ENCODE assay signal across 8 cellular contexts in the genomic region with DNA sequence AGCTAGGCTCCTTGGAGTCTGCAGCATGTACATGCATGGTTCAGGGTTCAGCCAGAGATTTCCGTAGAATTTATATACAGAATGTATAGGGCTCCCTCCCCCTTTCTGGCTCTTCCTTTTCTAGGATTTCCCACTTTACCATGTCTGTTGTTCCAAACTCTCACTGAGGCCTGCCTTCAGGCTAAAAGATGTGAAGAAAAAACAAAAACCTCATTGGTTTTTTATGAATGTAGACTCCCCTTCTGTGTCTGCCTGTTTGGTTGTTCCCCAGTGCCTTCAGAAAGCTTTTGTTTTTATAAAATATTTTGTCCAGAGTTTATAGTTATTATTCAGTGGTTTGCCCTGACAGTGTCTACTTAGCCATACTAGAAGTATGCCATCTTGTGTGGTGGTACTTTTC. TPM values are rescaled to one million over a fixed set of nuclear protein-coding genes. Genes with fewer than 3 reads are reported as not detected.
DNase-seq lines count a peak whose midpoint lies in the region; ATAC-seq and TF ChIP-seq lines count a peak whose summit lies in the region.

No MANE protein-coding gene starts in this region.

- H3K9me2 ChIP-seq in GM23248 (ENCODE audit: insufficient read depth) = no peaks in the 10 kb centered on the region

- peak overlapping the region; percentile 99 for H3K27ac Mint-ChIP-seq in T-helper 17 cell

- H3K27me3 ChIP-seq in GM23248 (replicated peaks; ENCODE audit: insufficient read depth) = no peaks in the 10 kb centered on the region
- no peaks in the 10 kb centered on the region for H3K27me3 ChIP-seq in esophagus muscularis mucosa
- no peaks in the 10 kb centered on the region for H3K27me3 ChIP-seq in rectal smooth muscle tissue (ENCODE audit: control insufficient read depth, insufficient read depth, low read length)

- peak overlapping the region; percentile 96; the same call in 1 of the 2 replicates for H3K9ac ChIP-seq in GM23248
- no peak overlapping the region for H3K9ac ChIP-seq in rectal smooth muscle tissue (ENCODE audit: low read length)

- peaks cover 72% of the 10 kb centered on the region for H3K4me1 Mint-ChIP-seq in T-helper 17 cell

- no peak for TF ChIP-seq EP300 in esophagus muscularis mucosa (IDR thresholded peaks at IDR 0.05)

- H4K20me1 ChIP-seq in GM23248 (ENCODE audit: insufficient read depth) = peaks cover 30% of the 10 kb centered on the region; the same call in 1 of the 2 replicates

- in situ Hi-C loops in GM23248 (cut with MboI) = no loop called here

- intact Hi-C loops in esophagus muscularis mucosa (cut with DNase I) = no loop called here

- H3K4me1 ChIP-seq in GM23248 (ENCODE audit: insufficient read depth) (peaks cover 63% of the 10 kb centered on the region), esophagus muscularis mucosa (peaks cover 73 to 83% (median 83%) of the 10 kb centered on the region in 4 donors), rectal smooth muscle tissue (ENCODE audit: control insufficient read depth, insufficient read depth, low read length) (peaks cover 37% of the 10 kb centered on the region)

- H3K27ac ChIP-seq in GM23248 (0 out of 2 replicates have a peak overlapping the region, but pooled peaks have one; percentile 3), esophagus muscularis mucosa (replicated peaks in 1 of 4) (peak overlapping the region; percentile 61 to 94 (median 90)), rectal smooth muscle tissue (ENCODE audit: low read depth, low read length) (no peak overlapping the region)

- no peaks in the 10 kb centered on the region for H3K27me3 Mint-ChIP-seq in T-helper 17 cell

- TF ChIP-seq POLR2A in esophagus muscularis mucosa (IDR thresholded peaks at IDR 0.05; ENCODE audit: low read depth) = no peak

- H3K36me3 ChIP-seq in GM23248 (ENCODE audit: low read depth) = no peaks in the 10 kb centered on the region
- H3K36me3 ChIP-seq in esophagus muscularis mucosa = no peaks in the 10 kb centered on the region
- no peaks in the 10 kb centered on the region for H3K36me3 ChIP-seq in rectal smooth muscle tissue (ENCODE audit: control insufficient read depth, insufficient read depth, low read length)

- H3K4me3 ChIP-seq in GM23248 (peak overlapping the region; percentile 94), esophagus muscularis mucosa (peak overlapping the region; percentile 61 to 79 (median 72)), rectal smooth muscle tissue (ENCODE audit: low read length) (peak overlapping the region; percentile 74)

- H3K79me2 ChIP-seq in GM23248 (ENCODE audit: insufficient read depth) = peaks cover 85% of the 10 kb centered on the region

- H3K4me2 ChIP-seq in GM23248 (ENCODE audit: unreplicated experiment) = peak overlapping the region; percentile 99

- DNase-seq in GM23248 (no peak), T-helper 17 cell (no peak), esophagus muscularis mucosa (ENCODE audit: extremely low spot score) (no peak), NCI-H526 treated with DMSO at 0.1 percent for 48 hours (lab: John Stamatoyannopoulos, UW) (no peak), A172 (ENCODE audit: low spot score) (no peak), midbrain (lab: John Stamatoyannopoulos, UW) (no peak)
- DNase-seq in effector CD8-positive, alpha-beta T cell (lab: John Stamatoyannopoulos, UW) = no peak

- H2AFZ ChIP-seq in GM23248 = no peak overlapping the region

- peaks cover 5% of the 10 kb centered on the region for H3K36me3 Mint-ChIP-seq in T-helper 17 cell (ENCODE audit: low read depth)

- H3K4me3 Mint-ChIP-seq in T-helper 17 cell = peak overlapping the region; percentile 96

- H3K9me3 ChIP-seq in GM23248 (ENCODE audit: low read depth) (no peaks in the 10 kb centered on the region), T-helper 17 cell (ENCODE audit: control insufficient read depth, low read length, poor library complexity, severe bottlenecking) (no peaks in the 10 kb centered on the region), esophagus muscularis mucosa (no peaks in the 10 kb centered on the region)

- TF ChIP-seq CTCF in esophagus muscularis mucosa (IDR thresholded peaks at IDR 0.05) = no peak

- ATAC-seq in T-helper 17 cell = no peak

- 94 to 95% methylated on average over 1 of the region's 1 CpG for WGBS in GM23248 (ENCODE audit: low coverage in 1 of 2, low lambda C conversion rate in 2 of 2, missing lambda C conversion rate in 2 of 2), 2 experiments
- 36% methylated on average over 1 of the region's 1 CpG for whole genome bisulfite sequencing in esophagus muscularis mucosa

- H3F3A ChIP-seq in GM23248 (ENCODE audit: insufficient read depth) = peaks cover 43% of the 10 kb centered on the region

RNA-seq across cellular contexts. Expression of a gene that starts 3.6 kb away (rescaled TPM):
- 80.7 and 99.5 TPM in 2 replicates for total RNA-seq in GM23248 (2014; rRNA removed; shearing (Covaris generic))
- polyA plus RNA-seq in GM23248 (2016; fragmentation: Nextera tagmentation; extraction: Ambion mirVana) = 205 and 208 TPM in 2 replicates
- total RNA-seq in T-helper 17 cell (100 to 1,000 TPM; 222 to 231 TPM), esophagus muscularis mucosa (100 to 1,000 TPM; 120 to 229 (median 175) TPM)
- 244 and 300 TPM in 2 replicates for total RNA-seq in A172 (2014; rRNA removed; shearing (Covaris generic))

RNA-seq across cellular contexts. Expression of a gene that starts 30.5 kb away (rescaled TPM):
- total RNA-seq in GM23248 (2014; rRNA removed; shearing (Covaris generic)) = 16.5 and 29.6 TPM in 2 replicates
- polyA plus RNA-seq in GM23248 (2016; fragmentation: Nextera tagmentation; extraction: Ambion mirVana) = 30.4 and 34.8 TPM in 2 replicates
- total RNA-seq in T-helper 17 cell (100 to 1,000 TPM; 191 to 257 TPM), esophagus muscularis mucosa (100 to 1,000 TPM in 1 of 4 donors, 10 to 100 TPM in 3; 65.2 to 108 (median 92.9) TPM)
- total RNA-seq in A172 (2014; rRNA removed; shearing (Covaris generic)) = 12.5 and 24.1 TPM in 2 replicates
